In genomic region chr6:100915876-100916275, GRCh38 we compare ENCODE assay signal across 1 cellular context.
TF ChIP-seq lines count a peak whose summit lies in the region.

No MANE protein-coding gene starts in this region.

TF ChIP-seq in K562, 482 proteins besides CTCF, POLR2A, EP300 and RAD21 (continues in another document):
- peak; percentile 68 for TF ChIP-seq TAL1 (IDR thresholded peaks at IDR 0.05)
- no peak for TF ChIP-seq UBTF (IDR thresholded peaks at IDR 0.05; ENCODE audit: borderline replicate concordance in 1 of 2, low read depth in 2 of 2, low read length in 2 of 2)
- 0 out of 2 replicates have a peak, but pooled peaks have one; percentile 24 for TF ChIP-seq DPF2 (IDR thresholded peaks at IDR 0.05)
- TF ChIP-seq TSHZ1 (CRISPR knock-in tag; IDR thresholded peaks at IDR 0.05), result no peak
- TF ChIP-seq, protein P1, sequence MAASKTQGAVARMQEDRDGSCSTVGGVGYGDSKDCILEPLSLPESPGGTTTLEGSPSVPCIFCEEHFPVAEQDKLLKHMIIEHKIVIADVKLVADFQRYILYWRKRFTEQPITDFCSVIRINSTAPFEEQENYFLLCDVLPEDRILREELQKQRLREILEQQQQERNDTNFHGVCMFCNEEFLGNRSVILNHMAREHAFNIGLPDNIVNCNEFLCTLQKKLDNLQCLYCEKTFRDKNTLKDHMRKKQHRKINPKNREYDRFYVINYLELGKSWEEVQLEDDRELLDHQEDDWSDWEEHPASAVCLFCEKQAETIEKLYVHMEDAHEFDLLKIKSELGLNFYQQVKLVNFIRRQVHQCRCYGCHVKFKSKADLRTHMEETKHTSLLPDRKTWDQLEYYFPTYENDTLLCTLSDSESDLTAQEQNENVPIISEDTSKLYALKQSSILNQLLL (CRISPR knock-in tag; IDR thresholded peaks at IDR 0.05; ENCODE audit: borderline replicate concordance), result no peak
- no peak for TF ChIP-seq NFE2L1 (tag; IDR thresholded peaks at IDR 0.05; ENCODE audit: borderline replicate concordance, low read depth)
- no peak for TF ChIP-seq FOXJ2 (tag; IDR thresholded peaks at IDR 0.05)
- no peak for TF ChIP-seq ZFPM2 (CRISPR knock-in tag; IDR thresholded peaks at IDR 0.05)
- TF ChIP-seq, protein P2, sequence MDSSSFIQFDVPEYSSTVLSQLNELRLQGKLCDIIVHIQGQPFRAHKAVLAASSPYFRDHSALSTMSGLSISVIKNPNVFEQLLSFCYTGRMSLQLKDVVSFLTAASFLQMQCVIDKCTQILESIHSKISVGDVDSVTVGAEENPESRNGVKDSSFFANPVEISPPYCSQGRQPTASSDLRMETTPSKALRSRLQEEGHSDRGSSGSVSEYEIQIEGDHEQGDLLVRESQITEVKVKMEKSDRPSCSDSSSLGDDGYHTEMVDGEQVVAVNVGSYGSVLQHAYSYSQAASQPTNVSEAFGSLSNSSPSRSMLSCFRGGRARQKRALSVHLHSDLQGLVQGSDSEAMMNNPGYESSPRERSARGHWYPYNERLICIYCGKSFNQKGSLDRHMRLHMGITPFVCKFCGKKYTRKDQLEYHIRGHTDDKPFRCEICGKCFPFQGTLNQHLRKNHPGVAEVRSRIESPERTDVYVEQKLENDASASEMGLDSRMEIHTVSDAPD (CRISPR knock-in tag; IDR thresholded peaks at IDR 0.05), result no peak
- no peak for TF ChIP-seq ZNF263 (CRISPR knock-in tag; IDR thresholded peaks at IDR 0.05; ENCODE audit: borderline replicate concordance)
- peak; percentile 13; the same call in 1 of the 2 replicates for TF ChIP-seq NCOR1 (IDR thresholded peaks at IDR 0.05)
- TF ChIP-seq CREB3L1 (IDR thresholded peaks at IDR 0.05; ENCODE audit: borderline replicate concordance, low read depth), result no peak
- TF ChIP-seq KDM4B (IDR thresholded peaks at IDR 0.05; ENCODE audit: borderline replicate concordance in 2 of 2, low read depth in 1 of 2), result no peak
- no peak for TF ChIP-seq SMAD1 (IDR thresholded peaks at IDR 0.05; ENCODE audit: low read depth, low read length, partially characterized antibody)
- TF ChIP-seq CREBBP (IDR thresholded peaks at IDR 0.05; ENCODE audit: low read depth, low read length), result no peak
- TF ChIP-seq PML (IDR thresholded peaks at IDR 0.05; ENCODE audit: low read length), result peak; percentile 65; the same call in 1 of the 2 replicates
- no peak for TF ChIP-seq HDAC1 (IDR thresholded peaks at IDR 0.05)
- TF ChIP-seq CEBPB (tag; IDR thresholded peaks at IDR 0.05), result peak; percentile 43
- peak; percentile 51; the same call in 1 of the 2 replicates for TF ChIP-seq STAT5A (IDR thresholded peaks at IDR 0.05; ENCODE audit: borderline replicate concordance, low read length)
- peak; percentile 83 for TF ChIP-seq CBFA2T3 (IDR thresholded peaks at IDR 0.05)
- TF ChIP-seq, protein P3, sequence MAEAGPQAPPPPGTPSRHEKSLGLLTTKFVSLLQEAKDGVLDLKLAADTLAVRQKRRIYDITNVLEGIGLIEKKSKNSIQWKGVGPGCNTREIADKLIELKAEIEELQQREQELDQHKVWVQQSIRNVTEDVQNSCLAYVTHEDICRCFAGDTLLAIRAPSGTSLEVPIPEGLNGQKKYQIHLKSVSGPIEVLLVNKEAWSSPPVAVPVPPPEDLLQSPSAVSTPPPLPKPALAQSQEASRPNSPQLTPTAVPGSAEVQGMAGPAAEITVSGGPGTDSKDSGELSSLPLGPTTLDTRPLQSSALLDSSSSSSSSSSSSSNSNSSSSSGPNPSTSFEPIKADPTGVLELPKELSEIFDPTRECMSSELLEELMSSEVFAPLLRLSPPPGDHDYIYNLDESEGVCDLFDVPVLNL (CRISPR knock-in tag; IDR thresholded peaks at IDR 0.05; ENCODE audit: low read depth), result no peak
- no peak for TF ChIP-seq CSDE1 (IDR thresholded peaks at IDR 0.05)
- peak; percentile 72 for TF ChIP-seq TCF3 (CRISPR knock-in tag; IDR thresholded peaks at IDR 0.05)
- no peak for TF ChIP-seq ZNF561 (CRISPR knock-in tag; conservative IDR thresholded peaks at IDR 0.05)
- TF ChIP-seq CBFA2T2 (conservative IDR thresholded peaks at IDR 0.05), result peak; percentile 71
- no peak for TF ChIP-seq RFX7 (CRISPR knock-in tag; IDR thresholded peaks at IDR 0.05)
- TF ChIP-seq ZNF696 (CRISPR knock-in tag; conservative IDR thresholded peaks at IDR 0.05), result no peak
- peak; percentile 21; the same call in 1 of the 2 replicates for TF ChIP-seq KLF16 (IDR thresholded peaks at IDR 0.05)
- TF ChIP-seq HEY1 (CRISPR knock-in tag; IDR thresholded peaks at IDR 0.05; ENCODE audit: borderline replicate concordance), result no peak
- TF ChIP-seq, protein P4, sequence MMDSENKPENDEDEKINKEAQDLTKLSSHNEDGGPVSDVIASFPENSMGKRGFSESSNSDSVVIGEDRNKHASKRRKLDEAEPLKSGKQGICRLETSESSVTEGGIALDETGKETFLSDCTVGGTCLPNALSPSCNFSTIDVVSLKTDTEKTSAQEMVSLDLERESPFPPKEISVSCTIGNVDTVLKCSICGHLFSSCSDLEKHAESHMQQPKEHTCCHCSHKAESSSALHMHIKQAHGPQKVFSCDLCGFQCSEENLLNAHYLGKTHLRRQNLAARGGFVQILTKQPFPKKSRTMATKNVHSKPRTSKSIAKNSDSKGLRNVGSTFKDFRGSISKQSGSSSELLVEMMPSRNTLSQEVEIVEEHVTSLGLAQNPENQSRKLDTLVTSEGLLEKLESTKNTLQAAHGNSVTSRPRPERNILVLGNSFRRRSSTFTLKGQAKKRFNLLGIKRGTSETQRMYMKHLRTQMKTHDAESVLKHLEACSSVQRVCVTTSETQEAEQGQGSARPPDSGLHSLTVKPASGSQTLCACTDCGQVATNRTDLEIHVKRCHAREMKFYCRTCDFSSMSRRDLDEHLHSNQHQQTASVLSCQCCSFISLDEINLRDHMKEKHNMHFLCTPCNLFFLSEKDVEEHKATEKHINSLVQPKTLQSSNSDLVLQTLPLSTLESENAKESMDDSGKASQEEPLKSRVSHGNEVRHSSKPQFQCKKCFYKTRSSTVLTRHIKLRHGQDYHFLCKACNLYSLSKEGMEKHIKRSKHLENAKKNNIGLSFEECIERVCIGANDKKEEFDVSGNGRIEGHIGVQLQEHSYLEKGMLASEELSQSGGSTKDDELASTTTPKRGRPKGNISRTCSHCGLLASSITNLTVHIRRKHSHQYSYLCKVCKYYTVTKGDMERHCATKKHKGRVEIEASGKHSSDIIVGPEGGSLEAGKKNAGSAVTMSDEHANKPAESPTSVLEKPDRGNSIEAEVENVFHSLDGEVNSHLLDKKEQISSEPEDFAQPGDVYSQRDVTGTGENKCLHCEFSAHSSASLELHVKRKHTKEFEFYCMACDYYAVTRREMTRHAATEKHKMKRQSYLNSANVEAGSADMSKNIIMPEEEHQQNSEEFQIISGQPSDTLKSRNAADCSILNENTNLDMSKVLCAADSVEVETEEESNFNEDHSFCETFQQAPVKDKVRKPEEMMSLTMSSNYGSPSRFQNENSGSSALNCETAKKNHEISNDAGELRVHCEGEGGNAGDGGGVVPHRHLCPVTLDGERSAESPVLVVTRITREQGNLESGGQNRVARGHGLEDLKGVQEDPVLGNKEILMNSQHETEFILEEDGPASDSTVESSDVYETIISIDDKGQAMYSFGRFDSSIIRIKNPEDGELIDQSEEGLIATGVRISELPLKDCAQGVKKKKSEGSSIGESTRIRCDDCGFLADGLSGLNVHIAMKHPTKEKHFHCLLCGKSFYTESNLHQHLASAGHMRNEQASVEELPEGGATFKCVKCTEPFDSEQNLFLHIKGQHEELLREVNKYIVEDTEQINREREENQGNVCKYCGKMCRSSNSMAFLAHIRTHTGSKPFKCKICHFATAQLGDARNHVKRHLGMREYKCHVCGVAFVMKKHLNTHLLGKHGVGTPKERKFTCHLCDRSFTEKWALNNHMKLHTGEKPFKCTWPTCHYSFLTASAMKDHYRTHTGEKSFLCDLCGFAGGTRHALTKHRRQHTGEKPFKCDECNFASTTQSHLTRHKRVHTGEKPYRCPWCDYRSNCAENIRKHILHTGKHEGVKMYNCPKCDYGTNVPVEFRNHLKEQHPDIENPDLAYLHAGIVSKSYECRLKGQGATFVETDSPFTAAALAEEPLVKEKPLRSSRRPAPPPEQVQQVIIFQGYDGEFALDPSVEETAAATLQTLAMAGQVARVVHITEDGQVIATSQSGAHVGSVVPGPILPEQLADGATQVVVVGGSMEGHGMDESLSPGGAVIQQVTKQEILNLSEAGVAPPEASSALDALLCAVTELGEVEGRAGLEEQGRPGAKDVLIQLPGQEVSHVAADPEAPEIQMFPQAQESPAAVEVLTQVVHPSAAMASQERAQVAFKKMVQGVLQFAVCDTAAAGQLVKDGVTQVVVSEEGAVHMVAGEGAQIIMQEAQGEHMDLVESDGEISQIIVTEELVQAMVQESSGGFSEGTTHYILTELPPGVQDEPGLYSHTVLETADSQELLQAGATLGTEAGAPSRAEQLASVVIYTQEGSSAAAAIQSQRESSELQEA (IDR thresholded peaks at IDR 0.05; ENCODE audit: low read depth), result no peak
- TF ChIP-seq, protein P5, sequence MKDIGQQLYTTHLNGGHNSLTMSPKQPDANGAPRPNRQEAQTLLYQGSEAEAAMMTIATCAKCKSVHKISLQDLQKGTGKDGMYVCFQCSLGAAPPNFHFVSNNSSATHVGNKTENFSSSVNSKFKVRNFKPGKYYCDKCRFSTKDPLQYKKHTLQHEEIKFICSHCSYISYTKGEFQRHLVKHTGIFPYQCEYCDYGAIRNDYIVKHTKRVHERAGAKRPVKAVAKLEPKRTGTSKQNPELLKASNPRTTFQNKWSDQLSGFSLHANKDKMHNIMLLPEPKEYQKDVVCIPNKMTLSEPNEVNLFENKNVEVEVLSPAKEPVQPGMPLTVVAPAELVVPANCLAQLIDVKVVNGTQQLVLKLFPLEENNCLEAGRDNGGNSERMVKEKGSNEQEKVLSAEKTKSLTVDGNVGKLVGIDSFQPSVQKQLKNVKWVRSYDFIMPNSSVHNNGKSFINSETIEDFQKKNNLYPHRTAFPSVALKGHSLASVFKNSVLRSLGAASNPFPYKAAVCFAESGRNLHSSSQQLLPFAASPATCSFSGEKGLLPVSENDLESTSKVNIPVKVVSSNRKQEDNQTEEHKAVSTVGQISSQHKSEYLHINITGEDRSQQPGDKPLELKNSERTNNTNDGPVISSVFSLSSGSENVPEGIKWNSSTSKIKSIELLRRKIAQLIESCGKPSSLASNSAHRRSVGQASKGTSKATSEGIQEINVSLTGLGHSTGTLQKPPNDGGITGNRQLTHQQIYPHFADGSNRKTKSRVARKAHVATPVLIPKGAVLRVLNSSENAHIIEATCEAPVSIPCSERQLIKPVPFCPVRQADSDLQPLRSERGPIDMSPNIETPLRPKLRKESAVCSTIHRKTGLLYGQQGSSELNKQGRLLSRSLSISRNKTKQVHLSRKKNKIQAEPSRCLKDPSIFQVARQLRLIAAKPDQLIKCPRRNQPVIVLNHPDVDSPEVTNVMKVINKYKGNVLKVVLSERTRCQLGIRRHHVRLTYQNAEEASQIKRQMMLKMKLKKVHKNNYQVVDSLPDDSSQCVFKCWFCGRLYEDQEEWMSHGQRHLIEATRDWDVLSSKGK (CRISPR knock-in tag; IDR thresholded peaks at IDR 0.05), result no peak
- TF ChIP-seq ARID1B (IDR thresholded peaks at IDR 0.05), result peak; percentile 50
- no peak for TF ChIP-seq SUPT5H (IDR thresholded peaks at IDR 0.05)
- no peak for TF ChIP-seq GTF2E2 (tag; IDR thresholded peaks at IDR 0.05)
- TF ChIP-seq BRCA1 (IDR thresholded peaks at IDR 0.05), result no peak
- no peak for TF ChIP-seq BRCA1 (CRISPR knock-in tag; IDR thresholded peaks at IDR 0.05)
- TF ChIP-seq TRIM24 (IDR thresholded peaks at IDR 0.05), result peak; percentile 49 to 59; a peak in 2 of 4 replicates
- no peak for TF ChIP-seq SETDB1 (IDR thresholded peaks at IDR 0.05; ENCODE audit: low read length)
- no peak for TF ChIP-seq RBFOX2 (IDR thresholded peaks at IDR 0.05; ENCODE audit: low read depth, low read length)
- no peak for TF ChIP-seq RBM17 (IDR thresholded peaks at IDR 0.05; ENCODE audit: borderline replicate concordance, low read depth, low read length)
- no peak for TF ChIP-seq CXXC5 (CRISPR knock-in tag; IDR thresholded peaks at IDR 0.05)
